ENCODE assay signal across 8 cellular contexts in the genomic region with DNA sequence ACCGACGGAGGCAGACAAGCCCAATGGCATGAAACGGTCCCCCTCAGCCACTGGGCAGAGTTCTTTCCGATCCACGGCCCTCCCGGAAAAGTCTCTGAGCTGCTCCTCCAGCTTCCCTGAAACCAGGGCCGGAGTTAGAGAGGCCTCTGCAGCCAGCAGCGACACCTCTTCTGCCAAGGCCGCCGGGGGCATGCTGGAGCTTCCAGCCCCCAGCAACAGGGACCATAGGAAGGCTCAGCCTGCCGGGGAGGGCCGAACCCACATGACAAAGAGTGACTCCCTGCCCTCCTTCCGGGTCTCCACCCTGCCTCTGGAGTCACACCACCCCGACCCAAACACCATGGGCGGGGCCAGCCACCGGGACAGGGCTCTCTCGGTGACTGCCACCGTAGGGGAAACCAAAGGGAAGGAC. TPM values are rescaled to one million over a fixed set of nuclear protein-coding genes. Genes with fewer than 3 reads are reported as not detected.
DNase-seq lines count a peak whose midpoint lies in the region; ATAC-seq and TF ChIP-seq lines count a peak whose summit lies in the region.

No MANE protein-coding gene starts in this region.

- peak; percentile 32 to 83 (median 65) for DNase-seq in CD8-positive, alpha-beta T cell
- DNase-seq in HFFc6 (no peak), PC-3 (peak; percentile 24), kidney tubule cell (ENCODE audit: low spot score) (peak; percentile 8), LoVo (ENCODE audit: low spot score) (no peak), NCI-H345 (lab: John Stamatoyannopoulos, UW) (no peak)
- DNase-seq in activated naive CD4-positive, alpha-beta T cell treated with anti-CD3 and anti-CD28 coated beads, Interleukin-2, amount 50 U/mL, for 72 hours (ENCODE audit: low spot score in 2 of 2): peak; percentile 73 to 85
- peak; percentile 27 to 50 (median 29) for DNase-seq in stimulated activated CD4-positive, alpha-beta T cell treated with anti-CD3 and anti-CD28 coated beads, TNF-alpha, amount 100 ng/mL, for 4 hours (ENCODE audit: low read depth in 3 of 3)

- H4K20me1 ChIP-seq in PC-3 (ENCODE audit: low read length): no peaks in the 10 kb centered on the region

- TF ChIP-seq CTCF in CD8-positive, alpha-beta T cell (IDR thresholded peaks at IDR 0.05): peak; percentile 20
- TF ChIP-seq CTCF in HFFc6 (IDR thresholded peaks at IDR 0.05): peak; percentile 58; the same call in 1 of the 2 replicates
- no peak for TF ChIP-seq CTCF in PC-3 (conservative IDR thresholded peaks at IDR 0.05; ENCODE audit: low read depth, low read length)

- H3F3A ChIP-seq in PC-3 (ENCODE audit: low read length, unreplicated experiment): no peaks in the 10 kb centered on the region

- peak overlapping the region; percentile 67 for H2AFZ ChIP-seq in PC-3 (ENCODE audit: low read length)

- H3K27ac ChIP-seq in CD8-positive, alpha-beta T cell (ENCODE audit: low read depth, low read length): peak overlapping the region; percentile 65
- H3K27ac ChIP-seq in PC-3 (ENCODE audit: low read length): peak overlapping the region; percentile 77

- H3K4me3 ChIP-seq in CD8-positive, alpha-beta T cell (ENCODE audit: low read depth, low read length): peak overlapping the region; percentile 52
- no peak overlapping the region for H3K4me3 ChIP-seq in PC-3 (ENCODE audit: low read length)

- H3K9me3 Mint-ChIP-seq in CD8-positive, alpha-beta T cell: no peaks in the 10 kb centered on the region
- H3K9me3 Mint-ChIP-seq in HFFc6: no peaks in the 10 kb centered on the region
- no peaks in the 10 kb centered on the region for H3K9me3 Mint-ChIP-seq in activated naive CD4-positive, alpha-beta T cell treated with anti-CD3 and anti-CD28 coated beads, Interleukin-2, amount 50 U/mL, for 72 hours

- peak overlapping the region; percentile 84 for H3K4me3 Mint-ChIP-seq in CD8-positive, alpha-beta T cell
- no peak overlapping the region for H3K4me3 Mint-ChIP-seq in HFFc6

- H3K79me2 ChIP-seq in PC-3 (ENCODE audit: low read length): no peaks in the 10 kb centered on the region

- H3K36me3 Mint-ChIP-seq in CD8-positive, alpha-beta T cell: peaks cover 22% of the 10 kb centered on the region
- peaks cover 5% of the 10 kb centered on the region; the same call in 1 of the 2 replicates for H3K36me3 Mint-ChIP-seq in HFFc6 (ENCODE audit: low read depth)
- peaks cover 22 to 42% of the 10 kb centered on the region in 2 donors for H3K36me3 Mint-ChIP-seq in activated naive CD4-positive, alpha-beta T cell treated with anti-CD3 and anti-CD28 coated beads, Interleukin-2, amount 50 U/mL, for 72 hours

- no peaks in the 10 kb centered on the region for H3K36me3 ChIP-seq in CD8-positive, alpha-beta T cell (ENCODE audit: insufficient read depth, low read length)
- peaks cover 12% of the 10 kb centered on the region; the same call in 1 of the 2 replicates for H3K36me3 ChIP-seq in PC-3 (ENCODE audit: low read depth, low read length)

- no peaks in the 10 kb centered on the region for H3K27me3 ChIP-seq in CD8-positive, alpha-beta T cell (ENCODE audit: insufficient read depth, low read length)
- H3K27me3 ChIP-seq in PC-3 (ENCODE audit: low read length): no peaks in the 10 kb centered on the region

- peak overlapping the region; percentile 69 for H3K9ac ChIP-seq in PC-3 (ENCODE audit: low read length)

- ATAC-seq in CD8-positive, alpha-beta T cell: peak; percentile 48
- ATAC-seq in PC-3: peak; percentile 27
- peak; percentile 74 to 89 for ATAC-seq in activated naive CD4-positive, alpha-beta T cell treated with anti-CD3 and anti-CD28 coated beads, Interleukin-2, amount 50 U/mL, for 72 hours

- intact Hi-C loops in CD8-positive, alpha-beta T cell (cut with DNase I, micrococcal nuclease): loop anchor here (1.0 to 10.0 kb wide), 7 partner anchors 9 to 1108 kb away; a partner anchor contains a TSS
- intact Hi-C loops in PC-3 (cut with micrococcal nuclease): no loop called here

- no peaks in the 10 kb centered on the region for H3K27me3 Mint-ChIP-seq in CD8-positive, alpha-beta T cell (ENCODE audit: low read depth)
- no peaks in the 10 kb centered on the region for H3K27me3 Mint-ChIP-seq in HFFc6 (ENCODE audit: insufficient read depth)

- peak overlapping the region; percentile 97 for H3K27ac Mint-ChIP-seq in CD8-positive, alpha-beta T cell
- no peak overlapping the region for H3K27ac Mint-ChIP-seq in HFFc6
- H3K27ac Mint-ChIP-seq in activated naive CD4-positive, alpha-beta T cell treated with anti-CD3 and anti-CD28 coated beads, Interleukin-2, amount 50 U/mL, for 72 hours: peak overlapping the region; percentile 93 to 95

- H3K9me2 ChIP-seq in PC-3 (replicated peaks; ENCODE audit: low read length): no peaks in the 10 kb centered on the region

- H3K4me1 ChIP-seq in CD8-positive, alpha-beta T cell (ENCODE audit: insufficient read depth, low read length): peaks cover 58% of the 10 kb centered on the region
- H3K4me1 ChIP-seq in PC-3 (ENCODE audit: insufficient read depth, low read length): peaks cover 25% of the 10 kb centered on the region

- H3K4me1 Mint-ChIP-seq in CD8-positive, alpha-beta T cell (ENCODE audit: low read depth): peaks cover 61% of the 10 kb centered on the region
- H3K4me1 Mint-ChIP-seq in HFFc6 (ENCODE audit: low read depth): no peaks in the 10 kb centered on the region

- POLR2A ChIA-PET in CD8-positive, alpha-beta T cell (lab: Charles Lee): interaction anchor here (0.8 to 3.4 kb wide), 12 partner anchors 9 to 1049 kb away, joined by 3 to 42 read pairs (median 4); a partner anchor contains a TSS
- POLR2A ChIA-PET in PC-3 (lab: Charles Lee; ENCODE audit: unreplicated experiment): no interaction called here

- CTCF ChIA-PET in CD8-positive, alpha-beta T cell (lab: Charles Lee): interaction anchor here (0.7 to 18.1 kb wide), 14 partner anchors 8 to 1049 kb away, joined by 3 to 537 read pairs (median 4); a partner anchor contains a TSS
- CTCF ChIA-PET in PC-3 (lab: Charles Lee): no interaction called here

- BruUV-seq in PC-3 (replicated peaks; lab: Mats Ljungman, UMichigan): no TSS peak

- H3K9me3 ChIP-seq in CD8-positive, alpha-beta T cell (ENCODE audit: low read length): no peaks in the 10 kb centered on the region
- H3K9me3 ChIP-seq in PC-3 (ENCODE audit: low read length): no peaks in the 10 kb centered on the region

- 0 out of 2 replicates have a peak overlapping the region, but pooled peaks have one; percentile 48 for H3K4me2 ChIP-seq in PC-3 (ENCODE audit: low read length)

RNA-seq across cellular contexts. Expression of a gene that starts 30.1 kb away (rescaled TPM):
- under 1 TPM in 1 of 2 experiments, not detected in 1; 0.58 TPM for total RNA-seq in CD8-positive, alpha-beta T cell
- total RNA-seq in HFFc6 (2021; fragmentation: NEBNext Ultra II Directional; extraction: Animal tissue kit (Norgen Biotek cat#: 25700)): not detected
- not detected in 2 replicates for total RNA-seq in PC-3 (2014; rRNA removed)
- not detected for total RNA-seq in activated naive CD4-positive, alpha-beta T cell treated with anti-CD3 and anti-CD28 coated beads, Interleukin-2, amount 50 U/mL, for 72 hours

Comparison
In these comparisons a context has a peak if more than half of its experiments do, and no peak if none do; other contexts are left out.
1. ATAC-seq: peak in every context shown above with its lines; median percentile 82 in activated naive CD4-positive, alpha-beta T cell treated with anti-CD3 and anti-CD28 coated beads, Interleukin-2, amount 50 U/mL, for 72 hours; 48 in CD8-positive, alpha-beta T cell; 27 in PC-3.
2. DNase-seq: peak in CD8-positive, alpha-beta T cell (7 of 7), PC-3 (single experiment), activated naive CD4-positive, alpha-beta T cell treated with anti-CD3 and anti-CD28 coated beads, Interleukin-2, amount 50 U/mL, for 72 hours (2 of 2), kidney tubule cell (single experiment) and stimulated activated CD4-positive, alpha-beta T cell treated with anti-CD3 and anti-CD28 coated beads, TNF-alpha, amount 100 ng/mL, for 4 hours (3 of 3); none in HFFc6 (single experiment), LoVo (single experiment) and NCI-H345 (single experiment).